Comparison of ENCODE assay signal across 8 cellular contexts in the genomic region with DNA sequence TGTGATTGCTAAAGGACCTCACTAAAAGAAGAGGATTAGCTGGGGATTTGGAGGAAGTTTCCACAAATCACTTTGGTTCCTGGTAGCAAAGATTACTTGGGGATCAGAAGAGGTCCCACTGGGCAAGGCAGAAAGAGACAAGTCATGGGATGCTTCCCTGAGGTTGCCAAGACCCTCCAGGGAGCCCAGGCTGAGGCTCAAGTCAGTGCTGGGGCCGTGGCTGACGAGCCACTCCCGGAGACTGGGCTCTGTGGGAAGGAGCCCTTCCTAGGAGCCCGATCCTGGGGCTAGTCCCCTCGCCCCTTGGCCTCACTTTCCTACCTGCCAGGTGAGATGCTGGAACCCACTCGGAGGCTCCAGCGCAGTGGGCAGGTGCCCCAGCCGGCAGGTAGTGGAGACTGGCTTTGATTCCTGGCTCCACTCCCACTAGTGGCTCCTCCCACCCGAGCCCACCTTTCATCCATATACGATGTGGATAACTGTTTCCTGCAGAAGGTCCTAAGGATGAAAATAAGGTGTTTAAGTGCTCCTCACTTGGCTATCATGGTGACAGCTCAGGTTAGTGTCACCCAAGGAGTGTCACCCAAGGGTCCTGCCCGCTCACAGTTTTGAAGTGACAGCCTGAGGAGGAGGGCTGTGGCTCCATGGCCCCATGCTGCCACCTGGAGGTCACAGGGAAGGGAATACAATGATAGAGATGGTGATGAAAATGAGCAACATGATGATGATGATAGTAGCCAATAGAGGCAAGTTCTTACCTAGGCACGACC.
DNase-seq lines count a peak whose midpoint lies in the region; ATAC-seq and TF ChIP-seq lines count a peak whose summit lies in the region.

No MANE protein-coding gene starts in this region.

- intact Hi-C loops in CD8-positive, alpha-beta T cell (cut with DNase I, micrococcal nuclease) = loop anchor here (1.0 to 10.0 kb wide), 8 partner anchors 202 to 615 kb away; a partner anchor contains a TSS
- intact Hi-C loops in lower lobe of right lung (cut with DNase I) = loop anchor here (10.0 kb wide), 1 partner anchor 542 kb away; no protein-coding TSS in a partner anchor

- peak; percentile 76 for TF ChIP-seq CTCF in CD8-positive, alpha-beta T cell (IDR thresholded peaks at IDR 0.05)
- TF ChIP-seq CTCF in HFF-Myc (IDR thresholded peaks at IDR 0.05; ENCODE audit: low read depth, low read length, missing control alignments) (peak; percentile 79), coronary artery (IDR thresholded peaks at IDR 0.05) (peak; percentile 79), lower lobe of right lung (IDR thresholded peaks at IDR 0.05) (peak; percentile 76)

- H3K36me3 Mint-ChIP-seq in CD8-positive, alpha-beta T cell = no peaks in the 10 kb centered on the region

- no peaks in the 10 kb centered on the region for H3K27me3 ChIP-seq in CD8-positive, alpha-beta T cell (ENCODE audit: insufficient read depth, low read length)
- H3K27me3 ChIP-seq in lower lobe of right lung (ENCODE audit: low read depth) = no peaks in the 10 kb centered on the region

- no peak overlapping the region for H3K4me3 Mint-ChIP-seq in CD8-positive, alpha-beta T cell

- peak; percentile 50 to 84 (median 71) for DNase-seq in CD8-positive, alpha-beta T cell
- DNase-seq in HFF-Myc (ENCODE audit: extremely low read depth, low read depth) = no peak
- DNase-seq in NCI-H460 (ENCODE audit: extremely low read depth, low read depth) = peak; percentile 74
- peak; percentile 85 for DNase-seq in activated CD4-positive, alpha-beta T cell treated with anti-CD3 and anti-CD28 coated beads for 48 hours
- DNase-seq in coronary artery (ENCODE audit: low spot score) = no peak
- DNase-seq in lower lobe of right lung = peak; percentile 79
- DNase-seq in stimulated activated CD8-positive, alpha-beta memory T cell treated with anti-CD3 and anti-CD28 coated beads, Interleukin-12 subunit alpha, Interleukin-12 subunit beta, amount 100 ng/mL, for 4 hours (ENCODE audit: low read depth) = peak; percentile 42

- ATAC-seq in CD8-positive, alpha-beta T cell = peak; percentile 63
- ATAC-seq in lower lobe of right lung = peak; percentile 57 to 72
- no peak for ATAC-seq in HG03159 (IDR thresholded peaks at IDR 0.05; ENCODE audit: unreplicated experiment)

- no peaks in the 10 kb centered on the region for H3K36me3 ChIP-seq in CD8-positive, alpha-beta T cell (ENCODE audit: insufficient read depth, low read length)
- H3K36me3 ChIP-seq in lower lobe of right lung = no peaks in the 10 kb centered on the region

- no peak overlapping the region for H3K27ac ChIP-seq in CD8-positive, alpha-beta T cell (ENCODE audit: low read depth, low read length)
- H3K27ac ChIP-seq in coronary artery = peak overlapping the region in 1 of 2 donors; percentile 62
- no peak overlapping the region for H3K27ac ChIP-seq in lower lobe of right lung

- peaks cover 3% of the 10 kb centered on the region for H3K9me3 ChIP-seq in CD8-positive, alpha-beta T cell (ENCODE audit: low read length)
- peaks cover 9% of the 10 kb centered on the region for H3K9me3 ChIP-seq in lower lobe of right lung

- H3K9me3 Mint-ChIP-seq in CD8-positive, alpha-beta T cell = peaks cover 19% of the 10 kb centered on the region

- POLR2A ChIA-PET in CD8-positive, alpha-beta T cell (lab: Charles Lee) = interaction anchor here (1.0 to 1.1 kb wide), 2 partner anchors 498 to 559 kb away, joined by 3 read pairs; no protein-coding TSS in a partner anchor

- CTCF ChIA-PET in CD8-positive, alpha-beta T cell (lab: Charles Lee) = interaction anchor here (0.5 to 16.7 kb wide), 34 partner anchors 8 to 1559 kb away, joined by 3 to 542 read pairs (median 4); a partner anchor contains a TSS

- no peaks in the 10 kb centered on the region for H3K4me1 ChIP-seq in CD8-positive, alpha-beta T cell (ENCODE audit: insufficient read depth, low read length)
- H3K4me1 ChIP-seq in lower lobe of right lung = peaks cover under 1% of the 10 kb centered on the region

- H3K27me3 Mint-ChIP-seq in CD8-positive, alpha-beta T cell (ENCODE audit: low read depth) = peaks cover 6% of the 10 kb centered on the region

- peaks cover 4% of the 10 kb centered on the region for H3K4me1 Mint-ChIP-seq in CD8-positive, alpha-beta T cell (ENCODE audit: low read depth)

- H3K4me3 ChIP-seq in CD8-positive, alpha-beta T cell (ENCODE audit: low read depth, low read length) = no peak overlapping the region
- no peak overlapping the region for H3K4me3 ChIP-seq in HFF-Myc (replicated peaks; ENCODE audit: low read depth, low read length)
- H3K4me3 ChIP-seq in coronary artery = no peak overlapping the region
- no peak overlapping the region for H3K4me3 ChIP-seq in lower lobe of right lung

- no peak overlapping the region for H3K27ac Mint-ChIP-seq in CD8-positive, alpha-beta T cell

Comparison
In these comparisons a context has a peak if more than half of its experiments do, and no peak if none do; other contexts are left out.
1. DNase-seq: peak in CD8-positive, alpha-beta T cell (7 of 7), NCI-H460 (single experiment), activated CD4-positive, alpha-beta T cell treated with anti-CD3 and anti-CD28 coated beads for 48 hours (single experiment), lower lobe of right lung (single experiment) and stimulated activated CD8-positive, alpha-beta memory T cell treated with anti-CD3 and anti-CD28 coated beads, Interleukin-12 subunit alpha, Interleukin-12 subunit beta, amount 100 ng/mL, for 4 hours (single experiment); none in HFF-Myc (single experiment) and coronary artery (single experiment).
2. Peak in every context shown above with its lines, with median percentiles within 50 percentile points of each other: CTCF ChIP-seq.